Comparison of ENCODE assay signal across 8 cellular contexts in genomic region chr7:142669074-142669654, GRCh38.
A peak's percentile ranks its signal among the peaks of the same experiment; 100 is the strongest.
DNase-seq lines count a peak whose midpoint lies in the region; ATAC-seq and TF ChIP-seq lines count a peak whose summit lies in the region.

No MANE protein-coding gene starts in this region.

- H3K9me3 ChIP-seq in BLaER1 treated with 17β-estradiol and CSF1 and Interleukin-3, amounts not matched to agents 10 nM and 100 nM (replicated peaks in 1 of 11): no peaks in the 10 kb centered on the region

- H3K36me3 Mint-ChIP-seq in GM23338 (ENCODE audit: low read depth): no peaks in the 10 kb centered on the region
- no peaks in the 10 kb centered on the region for H3K36me3 Mint-ChIP-seq in activated B cell treated with CpG ODN at 0.5 μM for 24 hours (ENCODE audit: low read depth)

- H3K4me3 Mint-ChIP-seq in GM23338 (no peak overlapping the region), activated B cell treated with CpG ODN at 0.5 μM for 24 hours (peak overlapping the region; percentile 13)

- H3K4me1 Mint-ChIP-seq in GM23338: no peaks in the 10 kb centered on the region; the same call in 2 of the 3 replicates
- peaks cover 30% of the 10 kb centered on the region for H3K4me1 Mint-ChIP-seq in activated B cell treated with CpG ODN at 0.5 μM for 24 hours

- no peaks in the 10 kb centered on the region for H3K36me3 ChIP-seq in BLaER1 treated with 17β-estradiol and CSF1 and Interleukin-3, amounts not matched to agents 10 nM and 100 nM
- H3K36me3 ChIP-seq in GM23338 (ENCODE audit: insufficient read depth): no peaks in the 10 kb centered on the region

- no peaks in the 10 kb centered on the region for H3K79me2 ChIP-seq in GM23338 (replicated peaks; ENCODE audit: insufficient read depth)

- H3K9ac ChIP-seq in BLaER1 treated with 17β-estradiol and CSF1 and Interleukin-3, amounts not matched to agents 10 nM and 100 nM: no peak overlapping the region

- no peak overlapping the region for H3K27ac ChIP-seq in BLaER1 treated with 17β-estradiol and CSF1 and Interleukin-3, amounts not matched to agents 10 nM and 100 nM
- H3K27ac ChIP-seq in GM23338 (ENCODE audit: low read depth) (no peak overlapping the region), caudate nucleus (ENCODE audit: low read depth, low read length) (no peak overlapping the region)

- POLR2A ChIA-PET in activated B cell treated with CpG ODN at 0.5 μM for 24 hours (lab: Charles Lee): interaction anchor here (0.6 to 1.1 kb wide), 3 partner anchors 114 to 127 kb away, joined by 3 to 4 read pairs (median 3); no protein-coding TSS in a partner anchor

- H3K4me1 ChIP-seq in BLaER1 treated with 17β-estradiol and CSF1 and Interleukin-3, amounts not matched to agents 10 nM and 100 nM: peaks cover 8 to 41% (median 27%) of the 10 kb centered on the region in 10 experiments
- H3K4me1 ChIP-seq in GM23338 (ENCODE audit: insufficient read depth): no peaks in the 10 kb centered on the region

- ATAC-seq in GM23338 (peak; percentile 45), activated B cell treated with CpG ODN at 0.5 μM for 24 hours (ENCODE audit: low read depth) (peak; percentile 28), GM18867 (IDR thresholded peaks at IDR 0.05; ENCODE audit: unreplicated experiment) (no peak)

- CTCF ChIA-PET in activated B cell treated with CpG ODN at 0.5 μM for 24 hours (lab: Charles Lee): interaction anchor here (1.2 to 3.3 kb wide), 4 partner anchors 114 to 546 kb away, joined by 4 to 14 read pairs (median 8); no protein-coding TSS in a partner anchor

- H3K9me3 Mint-ChIP-seq in GM23338: no peaks in the 10 kb centered on the region
- no peaks in the 10 kb centered on the region for H3K9me3 Mint-ChIP-seq in activated B cell treated with CpG ODN at 0.5 μM for 24 hours

- no peaks in the 10 kb centered on the region for H3K27me3 Mint-ChIP-seq in GM23338 (ENCODE audit: insufficient read depth, low read depth, poor library complexity)
- H3K27me3 Mint-ChIP-seq in activated B cell treated with CpG ODN at 0.5 μM for 24 hours: no peaks in the 10 kb centered on the region

- H2AFZ ChIP-seq in GM23338: no peak overlapping the region

- no peaks in the 10 kb centered on the region for H3K27me3 ChIP-seq in BLaER1 treated with 17β-estradiol and CSF1 and Interleukin-3, amounts not matched to agents 10 nM and 100 nM
- H3K27me3 ChIP-seq in GM23338 (ENCODE audit: insufficient read depth): no peaks in the 10 kb centered on the region

- no peaks in the 10 kb centered on the region for H3K9me2 ChIP-seq in GM23338 (ENCODE audit: insufficient read depth)

- H3K4me2 ChIP-seq in BLaER1 treated with 17β-estradiol and CSF1 and Interleukin-3, amounts not matched to agents 10 nM and 100 nM: peak overlapping the region in 8 of 11 experiments; percentile 17 to 67 (median 51); a peak in 14 of 22 replicates
- H3K4me2 ChIP-seq in GM23338: no peak overlapping the region

- H4K20me1 ChIP-seq in BLaER1 treated with 17β-estradiol and CSF1 and Interleukin-3, amounts not matched to agents 10 nM and 100 nM: no peaks in the 10 kb centered on the region
- no peaks in the 10 kb centered on the region for H4K20me1 ChIP-seq in GM23338 (replicated peaks; ENCODE audit: insufficient read depth)

- H3K27ac Mint-ChIP-seq in GM23338 (no peak overlapping the region), activated B cell treated with CpG ODN at 0.5 μM for 24 hours (no peak overlapping the region)

- peak; percentile 50 to 73 for TF ChIP-seq CTCF in GM23338 (conservative IDR thresholded peaks at IDR 0.05; ENCODE audit: low read depth in 2 of 2)
- no peak for TF ChIP-seq CTCF in activated B cell treated with CpG ODN at 0.5 μM for 24 hours (IDR thresholded peaks at IDR 0.05)

- no peak overlapping the region for H3K4me3 ChIP-seq in BLaER1 treated with 17β-estradiol and CSF1 and Interleukin-3, amounts not matched to agents 10 nM and 100 nM
- no peak overlapping the region for H3K4me3 ChIP-seq in GM23338

- intact Hi-C loops in activated B cell treated with CpG ODN at 0.5 μM for 24 hours (cut with micrococcal nuclease): loop anchor here (1.0 kb wide), 4 partner anchors 43 to 185 kb away; no protein-coding TSS in a partner anchor

- no peaks in the 10 kb centered on the region for H3F3A ChIP-seq in GM23338 (replicated peaks; ENCODE audit: low read depth)

- DNase-seq in GM23338 (ENCODE audit: low spot score) (peak; percentile 72), activated B cell treated with CpG ODN at 0.5 μM for 24 hours (no peak), kidney glomerular epithelial cell (lab: John Stamatoyannopoulos, UW) (peak; percentile 2), caudate nucleus (lab: John Stamatoyannopoulos, UW) (no peak), LoVo (ENCODE audit: low spot score) (no peak), NCI-H187 treated with DMSO at 0.1 percent for 48 hours (lab: John Stamatoyannopoulos, UW) (no peak)

TF ChIP-seq in GM23338, 12 proteins besides CTCF, POLR2A, EP300 and RAD21 (continues in another document):
- TF ChIP-seq ZNF331 (CRISPR knock-in tag; IDR thresholded peaks at IDR 0.05; ENCODE audit: low read depth) (no peak), EZH2 (IDR thresholded peaks at IDR 0.05; ENCODE audit: low read depth, unreplicated experiment) (no peak), ZNF462 (CRISPR knock-in tag; IDR thresholded peaks at IDR 0.05) (no peak), NANOG (IDR thresholded peaks at IDR 0.05; ENCODE audit: borderline replicate concordance) (no peak), JUNB (IDR thresholded peaks at IDR 0.05; ENCODE audit: unreplicated experiment) (no peak), CREB1 (CRISPR knock-in tag; IDR thresholded peaks at IDR 0.05; ENCODE audit: low read depth) (no peak), ZNF114 (CRISPR knock-in tag; IDR thresholded peaks at IDR 0.05) (no peak)

Comparison
In these comparisons a context has a peak if more than half of its experiments do, and no peak if none do; other contexts are left out.
1. DNase-seq: peak in GM23338 (single experiment) and kidney glomerular epithelial cell (single experiment); none in activated B cell treated with CpG ODN at 0.5 μM for 24 hours (single experiment), caudate nucleus (0 of 61), LoVo (single experiment) and NCI-H187 treated with DMSO at 0.1 percent for 48 hours (single experiment).